24 cellular contexts compared by ENCODE assay signal in the genomic region with DNA sequence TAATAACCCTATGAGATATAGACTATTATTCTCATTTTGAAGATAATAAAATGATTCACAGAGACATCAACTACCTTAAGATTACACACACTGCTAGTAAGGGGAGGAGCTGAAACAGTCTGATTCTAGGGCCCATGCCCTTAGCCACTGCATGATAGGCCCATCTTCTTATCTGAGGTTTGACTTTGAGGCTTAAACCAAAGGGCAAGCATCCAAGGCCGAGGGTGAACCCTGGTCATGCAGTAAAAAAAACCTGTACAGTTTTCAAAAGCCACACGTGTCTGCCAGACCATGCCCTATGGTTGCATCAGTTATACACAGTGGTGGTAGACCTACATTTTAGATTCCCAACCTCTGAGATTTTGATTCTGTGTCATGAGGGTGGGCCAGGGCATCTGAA.
"Had no signal": no experiment of that assay in that cellular context is flagged by ENCODE, and none has a peak within 500 bp of the region (broad histone marks: within the 10 kb centered on the region; RNA-seq: fewer than 3 reads in every experiment).

No MANE protein-coding gene starts in this region.

- H3K4me1 ChIP-seq: ascending aorta had no signal

- H3K27me3 Mint-ChIP-seq: activated CD8-positive, alpha-beta memory T cell treated with anti-CD3 and anti-CD28 coated beads, Interleukin-2, amount 10 ng/mL, durations not matched to agents 7 days and 5 days; activated naive CD4-positive, alpha-beta T cell treated with anti-CD3 and anti-CD28 coated beads, Interleukin-2, amount 50 U/mL, for 24 hours; activated T-cell treated with anti-CD3 and anti-CD28 coated beads, Interleukin-2, amount 50 U/mL, for 24 hours; brain; central memory CD8-positive, alpha-beta T cell had no signal

- H3K27me3 ChIP-seq: ascending aorta had no signal

- H3K27ac Mint-ChIP-seq: activated CD8-positive, alpha-beta memory T cell treated with anti-CD3 and anti-CD28 coated beads, Interleukin-2, amount 10 ng/mL, durations not matched to agents 7 days and 5 days; activated naive CD4-positive, alpha-beta T cell treated with anti-CD3 and anti-CD28 coated beads, Interleukin-2, amount 50 U/mL, for 24 hours; activated T-cell treated with anti-CD3 and anti-CD28 coated beads, Interleukin-2, amount 50 U/mL, for 24 hours; activated T-helper 1 cell treated with anti-CD3 and anti-CD28 coated beads, Interleukin-12 subunit alpha, Interleukin-12 subunit beta, Interleukin-2, Interleukin-4 antibody, amounts not matched to agents 30 ng/mL and 10 ng/mL and 1 ng/mL, durations not matched to agents 14 hours and 24 hours and 36 hours; brain; T-helper 1 cell treated with Interleukin-12 subunit alpha and Interleukin-12 subunit beta and Interleukin-4 antibody, amounts not matched to agents 30 μg/mL and 1 μg/mL, for 36 hours had no signal

- H3K4me1 Mint-ChIP-seq: activated CD8-positive, alpha-beta memory T cell treated with anti-CD3 and anti-CD28 coated beads, Interleukin-2, amount 10 ng/mL, durations not matched to agents 7 days and 5 days; activated naive CD4-positive, alpha-beta T cell treated with anti-CD3 and anti-CD28 coated beads, Interleukin-2, amount 50 U/mL, for 24 hours; central memory CD8-positive, alpha-beta T cell had no signal

- H3K27ac ChIP-seq: ascending aorta, KMS-11, VCaP had no signal

- H3K9me3 Mint-ChIP-seq: activated naive CD4-positive, alpha-beta T cell treated with anti-CD3 and anti-CD28 coated beads, Interleukin-2, amount 50 U/mL, for 24 hours; activated T-cell treated with anti-CD3 and anti-CD28 coated beads, Interleukin-2, amount 50 U/mL, for 24 hours; activated T-helper 1 cell treated with anti-CD3 and anti-CD28 coated beads, Interleukin-12 subunit alpha, Interleukin-12 subunit beta, Interleukin-2, Interleukin-4 antibody, amounts not matched to agents 30 ng/mL and 10 ng/mL and 1 ng/mL, durations not matched to agents 14 hours and 24 hours and 36 hours; central memory CD8-positive, alpha-beta T cell; T-helper 1 cell treated with Interleukin-12 subunit alpha and Interleukin-12 subunit beta and Interleukin-4 antibody, amounts not matched to agents 30 μg/mL and 1 μg/mL, for 36 hours had no signal

- H3K9me3 ChIP-seq: ascending aorta had no signal

- H3K4me2 ChIP-seq: KMS-11 had no signal

- DNase-seq: activated CD4-positive, alpha-beta T cell treated with anti-CD3 and anti-CD28 coated beads for 4 hours; activated CD8-positive, alpha-beta memory T cell treated with anti-CD3 and anti-CD28 coated beads, Interleukin-2, amount 10 ng/mL, durations not matched to agents 7 days and 5 days; activated effector memory CD4-positive, alpha-beta T cell treated with Interleukin-2 at 50 U/mL for 16 hours; activated naive CD4-positive, alpha-beta T cell; activated T-cell treated with anti-CD3 and anti-CD28 coated beads, Interleukin-2, amount 50 U/mL, for 24 hours; amniotic stem cell; NCI-H1092; NCI-H1417; NCI-H1930; NCI-H2171; NCI-H345; NCI-H510A treated with DMSO at 0.1 percent for 48 hours; NCI-H69; PC-3; SHP77 treated with DMSO at 0.1 percent for 48 hours had no signal

- H3K9ac ChIP-seq: KMS-11 had no signal

- H3K4me3 ChIP-seq: ascending aorta had no signal

- H3K4me3 Mint-ChIP-seq: activated CD8-positive, alpha-beta memory T cell treated with anti-CD3 and anti-CD28 coated beads, Interleukin-2, amount 10 ng/mL, durations not matched to agents 7 days and 5 days; activated naive CD4-positive, alpha-beta T cell treated with anti-CD3 and anti-CD28 coated beads, Interleukin-2, amount 50 U/mL, for 24 hours; activated T-cell treated with anti-CD3 and anti-CD28 coated beads, Interleukin-2, amount 50 U/mL, for 24 hours; activated T-helper 1 cell treated with anti-CD3 and anti-CD28 coated beads, Interleukin-12 subunit alpha, Interleukin-12 subunit beta, Interleukin-2, Interleukin-4 antibody, amounts not matched to agents 30 ng/mL and 10 ng/mL and 1 ng/mL, durations not matched to agents 14 hours and 24 hours and 36 hours; brain; central memory CD8-positive, alpha-beta T cell; T-helper 1 cell treated with Interleukin-12 subunit alpha and Interleukin-12 subunit beta and Interleukin-4 antibody, amounts not matched to agents 30 μg/mL and 1 μg/mL, for 36 hours had no signal

- H3K36me3 ChIP-seq: ascending aorta had no signal

- ATAC-seq: activated CD4-positive, CD25-positive, alpha-beta regulatory T cell treated with anti-CD3 and anti-CD28 coated beads, Interleukin-2, amount 50 U/mL, for 24 hours; activated CD8-positive, alpha-beta memory T cell treated with anti-CD3 and anti-CD28 coated beads, Interleukin-2, amount 10 ng/mL, durations not matched to agents 7 days and 5 days; PC-3 had no signal
